ENCODE assay signal across 26 cellular contexts in the genomic region with DNA sequence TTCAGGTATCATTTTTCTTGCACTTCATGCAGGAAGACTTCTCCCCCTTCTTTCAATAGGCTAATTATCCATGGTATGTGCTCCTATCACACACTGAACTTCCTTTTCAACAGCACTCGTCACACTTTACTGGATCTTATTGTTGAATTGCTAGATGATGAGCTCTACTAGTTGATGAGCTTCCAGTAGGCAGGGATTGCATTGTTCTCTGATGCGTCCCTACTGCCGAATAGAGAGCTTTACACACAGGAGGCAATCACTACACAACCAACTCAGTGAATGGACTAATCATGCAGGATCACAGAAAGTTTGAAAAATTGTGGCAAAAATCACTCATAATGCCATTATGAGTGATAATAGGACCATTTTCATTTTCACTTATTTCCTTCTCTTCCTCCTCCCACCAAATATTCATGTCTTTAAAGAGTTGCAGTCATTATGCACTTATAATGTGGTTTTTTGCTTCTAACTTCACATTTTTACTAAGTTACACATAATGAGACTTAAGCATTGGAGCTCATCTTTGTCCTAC.
DNase-seq lines count a peak whose midpoint lies in the region; ATAC-seq and TF ChIP-seq lines count a peak whose summit lies in the region.
"Had no signal": no experiment of that assay in that cellular context is flagged by ENCODE, and none has a peak within 500 bp of the region (broad histone marks: within the 10 kb centered on the region; RNA-seq: fewer than 3 reads in every experiment).

No MANE protein-coding gene starts in this region.

- H3K27ac ChIP-seq in spleen: no peak overlapping the region
- H3K27ac ChIP-seq: ascending aorta, gastroesophageal sphincter, left lung, psoas muscle, RWPE1, tibial artery had no signal

- no peaks in the 10 kb centered on the region for H3K36me3 ChIP-seq in spleen
- H3K36me3 ChIP-seq: ascending aorta, gastroesophageal sphincter, left lung, tibial artery had no signal

- WGBS in spleen, 5 donors: 59 to 86% (median 76%) methylated on average over 3 of the region's 3 CpGs

- TF ChIP-seq CTCF in astrocyte of the spinal cord (IDR thresholded peaks at IDR 0.05; ENCODE audit: low read depth, low read length): no peak
- TF ChIP-seq CTCF in spleen (IDR thresholded peaks at IDR 0.05 in 8 of 11, conservative IDR thresholded peaks at IDR 0.05 in 3 of 11): no peak

- no peaks in the 10 kb centered on the region for H3K27me3 ChIP-seq in spleen (replicated peaks in 1 of 7)
- H3K27me3 ChIP-seq: ascending aorta, gastroesophageal sphincter, left lung, tibial artery had no signal

- H3K4me3 ChIP-seq in astrocyte of the spinal cord (ENCODE audit: low read depth, low read length) (no peak overlapping the region), spleen (no peak overlapping the region)
- H3K4me3 ChIP-seq: ascending aorta, gastroesophageal sphincter, left lung, psoas muscle, tibial artery had no signal

- peaks cover 0 to 24% (median 0%) of the 10 kb centered on the region in 6 donors for H3K4me1 ChIP-seq in spleen
- H3K4me1 ChIP-seq: ascending aorta had no signal

- ATAC-seq in HG02610 (IDR thresholded peaks at IDR 0.05; ENCODE audit: unreplicated experiment) (peak; percentile 55), HG03439 (IDR thresholded peaks at IDR 0.05; ENCODE audit: unreplicated experiment) (no peak), HG02973 (IDR thresholded peaks at IDR 0.05; ENCODE audit: unreplicated experiment) (no peak)
- ATAC-seq: esophagus mucosa, gastroesophageal sphincter, HCT116, left lung, T-cell had no signal

- intact Hi-C loops in spleen (cut with DNase I; ENCODE audit: low total_unique reads): no loop called here

- in situ Hi-C loops in astrocyte of the spinal cord (cut with HindIII; ENCODE audit: low sequenced_read_pairs): no loop called here

- peak; percentile 13 for DNase-seq in EH (ENCODE audit: low read depth)
- peak; percentile 33 for DNase-seq in astrocyte of the spinal cord (ENCODE audit: low read depth, low spot score)
- peak; percentile 15 for DNase-seq in left kidney (ENCODE audit: low read depth, low spot score)
- DNase-seq in spleen: no peak
- DNase-seq in NCI-H748 (lab: John Stamatoyannopoulos, UW; ENCODE audit: unreplicated experiment): no peak
- DNase-seq: activated CD4-positive, alpha-beta memory T cell treated with anti-CD3 and anti-CD28 coated beads for 36 hours; activated effector memory CD4-positive, alpha-beta T cell treated with anti-CD3 and anti-CD28 coated beads, Interleukin-2, amount 50 U/mL, for 16 hours; activated naive CD8-positive, alpha-beta T cell treated with anti-CD3 and anti-CD28 coated beads for 36 hours; AML-193; CD4-positive, alpha-beta memory T cell; central memory CD4-positive, alpha-beta T cell; hippocampal formation; left lung; NCI-H1694 treated with DMSO at 0.1 percent for 48 hours; NCI-H2227 treated with DMSO at 0.1 percent for 48 hours; psoas muscle; T-cell; tibial artery had no signal

- no peaks in the 10 kb centered on the region for H3K9me3 ChIP-seq in spleen
- H3K9me3 ChIP-seq: ascending aorta, gastroesophageal sphincter, left lung, psoas muscle, tibial artery had no signal

- TF ChIP-seq POLR2A in spleen (IDR thresholded peaks at IDR 0.05): no peak

Comparison
In these comparisons a context has a peak if more than half of its experiments do, and no peak if none do; other contexts are left out.
1. DNase-seq: peak in EH (single experiment), astrocyte of the spinal cord (single experiment) and left kidney (single experiment); none in spleen (single experiment) and NCI-H748 (single experiment).